13 cellular contexts compared by ENCODE assay signal in the genomic region with DNA sequence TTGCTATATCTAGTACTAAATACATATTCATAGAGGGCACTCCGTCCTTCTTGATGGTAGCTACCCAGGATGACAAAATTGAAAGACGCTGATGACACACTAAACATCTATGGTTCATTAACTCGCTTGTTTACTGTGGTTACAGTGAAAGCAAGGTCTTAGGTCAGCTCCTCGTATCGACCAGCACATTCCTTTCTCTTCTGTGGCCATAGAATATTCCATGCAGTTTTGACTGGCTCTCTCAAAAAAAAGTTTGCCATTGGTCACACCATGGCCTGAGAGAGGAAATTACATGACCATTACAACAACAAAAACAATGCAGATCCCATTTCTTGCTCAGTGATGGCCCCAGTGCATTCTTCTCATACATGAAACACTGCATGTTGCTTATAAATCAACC.
A peak's percentile ranks its signal among the peaks of the same experiment; 100 is the strongest.
DNase-seq lines count a peak whose midpoint lies in the region; ATAC-seq and TF ChIP-seq lines count a peak whose summit lies in the region.
"Had no signal": no experiment of that assay in that cellular context is flagged by ENCODE, and none has a peak within 500 bp of the region (broad histone marks: within the 10 kb centered on the region; RNA-seq: fewer than 3 reads in every experiment).

No MANE protein-coding gene starts in this region.

- H3K27me3 Mint-ChIP-seq in activated B cell treated with CpG ODN at 0.5 μM for 24 hours, result no peaks in the 10 kb centered on the region
- no peaks in the 10 kb centered on the region for H3K27me3 Mint-ChIP-seq in naive thymus-derived CD8-positive, alpha-beta T cell
- H3K27me3 Mint-ChIP-seq: activated CD4-positive, alpha-beta memory T cell treated with anti-CD3 and anti-CD28 coated beads for 36 hours; stimulated activated naive CD8-positive, alpha-beta T cell treated with anti-CD3 and anti-CD28 coated beads, Interleukin-15, Interleukin-2, amounts not matched to agents 100 ng/mL and 50 ng/mL, for 24 hours had no signal

- peaks cover 65% of the 10 kb centered on the region for H3K4me1 Mint-ChIP-seq in activated B cell treated with CpG ODN at 0.5 μM for 24 hours
- H3K4me1 Mint-ChIP-seq in naive thymus-derived CD8-positive, alpha-beta T cell, result no peaks in the 10 kb centered on the region

- intact Hi-C loops in activated B cell treated with CpG ODN at 0.5 μM for 24 hours (cut with micrococcal nuclease), result loop anchor here (1.0 to 5.0 kb wide), 8 partner anchors 17 to 475 kb away; no protein-coding TSS in a partner anchor

- ATAC-seq in GM21360 (IDR thresholded peaks at IDR 0.05; ENCODE audit: unreplicated experiment) (peak; percentile 79), HG03064 (IDR thresholded peaks at IDR 0.05; ENCODE audit: low read depth, unreplicated experiment) (peak; percentile 50), activated B cell treated with CpG ODN at 0.5 μM for 24 hours (ENCODE audit: low read depth) (peak; percentile 53)
- ATAC-seq in naive thymus-derived CD8-positive, alpha-beta T cell, result no peak
- ATAC-seq: A549 had no signal

- peak; percentile 2 for DNase-seq in COLO668 (lab: John Stamatoyannopoulos, UW; ENCODE audit: unreplicated experiment)
- no peak for DNase-seq in activated B cell treated with CpG ODN at 0.5 μM for 24 hours
- DNase-seq in NCI-H2081 (lab: John Stamatoyannopoulos, UW), result no peak
- DNase-seq in SW 1271 (lab: John Stamatoyannopoulos, UW), result no peak
- no peak for DNase-seq in naive thymus-derived CD8-positive, alpha-beta T cell
- no peak for DNase-seq in MV-4-11 (lab: John Stamatoyannopoulos, UW)
- DNase-seq: activated CD4-positive, alpha-beta memory T cell treated with anti-CD3 and anti-CD28 coated beads for 36 hours; KBM-7; sigmoid colon had no signal

- H3K9me3 Mint-ChIP-seq in activated B cell treated with CpG ODN at 0.5 μM for 24 hours, result no peaks in the 10 kb centered on the region
- peaks cover 0 to 2% (median 0%) of the 10 kb centered on the region in 9 donors for H3K9me3 Mint-ChIP-seq in naive thymus-derived CD8-positive, alpha-beta T cell
- H3K9me3 Mint-ChIP-seq: activated CD4-positive, alpha-beta memory T cell treated with anti-CD3 and anti-CD28 coated beads for 36 hours; stimulated activated naive CD8-positive, alpha-beta T cell treated with anti-CD3 and anti-CD28 coated beads, Interleukin-15, Interleukin-2, amounts not matched to agents 100 ng/mL and 50 ng/mL, for 24 hours had no signal

- H3K4me3 Mint-ChIP-seq in activated B cell treated with CpG ODN at 0.5 μM for 24 hours, result peak overlapping the region; percentile 69
- H3K4me3 Mint-ChIP-seq in naive thymus-derived CD8-positive, alpha-beta T cell, result no peak overlapping the region
- H3K4me3 Mint-ChIP-seq: activated CD4-positive, alpha-beta memory T cell treated with anti-CD3 and anti-CD28 coated beads for 36 hours; stimulated activated naive CD8-positive, alpha-beta T cell treated with anti-CD3 and anti-CD28 coated beads, Interleukin-15, Interleukin-2, amounts not matched to agents 100 ng/mL and 50 ng/mL, for 24 hours had no signal

- H3K36me3 Mint-ChIP-seq in activated B cell treated with CpG ODN at 0.5 μM for 24 hours (ENCODE audit: low read depth), result peaks cover 4% of the 10 kb centered on the region
- H3K36me3 Mint-ChIP-seq in naive thymus-derived CD8-positive, alpha-beta T cell, result no peaks in the 10 kb centered on the region
- H3K36me3 Mint-ChIP-seq: activated CD4-positive, alpha-beta memory T cell treated with anti-CD3 and anti-CD28 coated beads for 36 hours had no signal

- TF ChIP-seq CTCF in activated B cell treated with CpG ODN at 0.5 μM for 24 hours (IDR thresholded peaks at IDR 0.05), result no peak

- POLR2A ChIA-PET in activated B cell treated with CpG ODN at 0.5 μM for 24 hours (lab: Charles Lee), result interaction anchor here (0.6 to 3.4 kb wide), 15 partner anchors 15 to 417 kb away, joined by 3 to 24 read pairs (median 5); no protein-coding TSS in a partner anchor
- POLR2A ChIA-PET in naive thymus-derived CD8-positive, alpha-beta T cell (lab: Charles Lee), result no interaction called here

- H3K27ac Mint-ChIP-seq in activated B cell treated with CpG ODN at 0.5 μM for 24 hours, result peak overlapping the region; percentile 76
- no peak overlapping the region for H3K27ac Mint-ChIP-seq in naive thymus-derived CD8-positive, alpha-beta T cell
- H3K27ac Mint-ChIP-seq: activated CD4-positive, alpha-beta memory T cell treated with anti-CD3 and anti-CD28 coated beads for 36 hours; stimulated activated naive CD8-positive, alpha-beta T cell treated with anti-CD3 and anti-CD28 coated beads, Interleukin-15, Interleukin-2, amounts not matched to agents 100 ng/mL and 50 ng/mL, for 24 hours had no signal

- CTCF ChIA-PET in activated B cell treated with CpG ODN at 0.5 μM for 24 hours (lab: Charles Lee), result interaction anchor here (0.5 to 2.0 kb wide), 10 partner anchors 18 to 478 kb away, joined by 3 to 38 read pairs (median 6); no protein-coding TSS in a partner anchor

Comparison
In these comparisons a context has a peak if more than half of its experiments do, and no peak if none do; other contexts are left out.
1. ATAC-seq: peak in GM21360 (single experiment), HG03064 (single experiment) and activated B cell treated with CpG ODN at 0.5 μM for 24 hours (single experiment); none in naive thymus-derived CD8-positive, alpha-beta T cell (0 of 2).